ENCODE assay signal across 2 cellular contexts in the genomic region with DNA sequence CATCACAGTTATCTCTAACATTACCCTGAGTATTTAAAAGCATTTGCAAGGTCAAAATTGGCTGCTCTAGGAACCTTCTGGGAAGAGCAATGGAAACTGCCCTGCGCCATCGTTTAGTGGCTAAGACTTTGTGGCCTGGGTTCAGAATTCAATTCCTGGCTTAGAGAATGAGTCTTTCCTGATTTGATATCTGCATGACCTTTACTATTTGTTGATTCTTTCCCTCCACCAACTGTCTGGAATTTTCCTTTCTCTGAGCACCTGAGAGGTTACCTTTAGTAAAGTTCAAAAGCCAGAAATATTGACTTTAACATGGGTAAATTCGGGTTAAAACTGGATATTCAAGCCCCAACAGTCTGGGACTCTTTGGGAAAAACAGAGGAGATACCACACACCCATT.
TF ChIP-seq lines count a peak whose summit lies in the region.

No MANE protein-coding gene starts in this region.

TF ChIP-seq in liver, 16 proteins besides CTCF, POLR2A, EP300 and RAD21:
- TF ChIP-seq EGR1 (IDR thresholded peaks at IDR 0.05; ENCODE audit: low read depth in 2 of 2) (no peak), SP1 (IDR thresholded peaks at IDR 0.05) (peak; percentile 14), RXRA (IDR thresholded peaks at IDR 0.05) (peak; percentile 13 to 60), NR2F2 (IDR thresholded peaks at IDR 0.05) (no peak), FOXA1 (IDR thresholded peaks at IDR 0.05) (no peak), FOXA2 (IDR thresholded peaks at IDR 0.05) (peak; percentile 13), HNF4A (conservative IDR thresholded peaks at IDR 0.05) (peak; percentile 49 to 57)
- TF ChIP-seq, protein P1, sequence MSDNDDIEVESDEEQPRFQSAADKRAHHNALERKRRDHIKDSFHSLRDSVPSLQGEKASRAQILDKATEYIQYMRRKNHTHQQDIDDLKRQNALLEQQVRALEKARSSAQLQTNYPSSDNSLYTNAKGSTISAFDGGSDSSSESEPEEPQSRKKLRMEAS (IDR thresholded peaks at IDR 0.05), result no peak
- TF ChIP-seq, protein P2, sequence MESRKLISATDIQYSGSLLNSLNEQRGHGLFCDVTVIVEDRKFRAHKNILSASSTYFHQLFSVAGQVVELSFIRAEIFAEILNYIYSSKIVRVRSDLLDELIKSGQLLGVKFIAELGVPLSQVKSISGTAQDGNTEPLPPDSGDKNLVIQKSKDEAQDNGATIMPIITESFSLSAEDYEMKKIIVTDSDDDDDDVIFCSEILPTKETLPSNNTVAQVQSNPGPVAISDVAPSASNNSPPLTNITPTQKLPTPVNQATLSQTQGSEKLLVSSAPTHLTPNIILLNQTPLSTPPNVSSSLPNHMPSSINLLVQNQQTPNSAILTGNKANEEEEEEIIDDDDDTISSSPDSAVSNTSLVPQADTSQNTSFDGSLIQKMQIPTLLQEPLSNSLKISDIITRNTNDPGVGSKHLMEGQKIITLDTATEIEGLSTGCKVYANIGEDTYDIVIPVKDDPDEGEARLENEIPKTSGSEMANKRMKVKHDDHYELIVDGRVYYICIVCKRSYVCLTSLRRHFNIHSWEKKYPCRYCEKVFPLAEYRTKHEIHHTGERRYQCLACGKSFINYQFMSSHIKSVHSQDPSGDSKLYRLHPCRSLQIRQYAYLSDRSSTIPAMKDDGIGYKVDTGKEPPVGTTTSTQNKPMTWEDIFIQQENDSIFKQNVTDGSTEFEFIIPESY (IDR thresholded peaks at IDR 0.05), result peak; percentile 31

TF ChIP-seq in HepG2, 621 proteins besides CTCF, POLR2A, EP300 and RAD21:
- TF ChIP-seq, protein P3, sequence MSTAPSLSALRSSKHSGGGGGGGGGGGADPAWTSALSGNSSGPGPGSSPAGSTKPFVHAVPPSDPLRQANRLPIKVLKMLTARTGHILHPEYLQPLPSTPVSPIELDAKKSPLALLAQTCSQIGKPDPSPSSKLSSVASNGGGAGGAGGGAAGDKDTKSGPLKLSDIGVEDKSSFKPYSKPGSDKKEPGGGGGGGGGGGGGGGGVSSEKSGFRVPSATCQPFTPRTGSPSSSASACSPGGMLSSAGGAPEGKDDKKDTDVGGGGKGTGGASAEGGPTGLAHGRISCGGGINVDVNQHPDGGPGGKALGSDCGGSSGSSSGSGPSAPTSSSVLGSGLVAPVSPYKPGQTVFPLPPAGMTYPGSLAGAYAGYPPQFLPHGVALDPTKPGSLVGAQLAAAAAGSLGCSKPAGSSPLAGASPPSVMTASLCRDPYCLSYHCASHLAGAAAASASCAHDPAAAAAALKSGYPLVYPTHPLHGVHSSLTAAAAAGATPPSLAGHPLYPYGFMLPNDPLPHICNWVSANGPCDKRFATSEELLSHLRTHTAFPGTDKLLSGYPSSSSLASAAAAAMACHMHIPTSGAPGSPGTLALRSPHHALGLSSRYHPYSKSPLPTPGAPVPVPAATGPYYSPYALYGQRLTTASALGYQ (CRISPR knock-in tag; IDR thresholded peaks at IDR 0.05), result no peak
- TF ChIP-seq, protein P4, sequence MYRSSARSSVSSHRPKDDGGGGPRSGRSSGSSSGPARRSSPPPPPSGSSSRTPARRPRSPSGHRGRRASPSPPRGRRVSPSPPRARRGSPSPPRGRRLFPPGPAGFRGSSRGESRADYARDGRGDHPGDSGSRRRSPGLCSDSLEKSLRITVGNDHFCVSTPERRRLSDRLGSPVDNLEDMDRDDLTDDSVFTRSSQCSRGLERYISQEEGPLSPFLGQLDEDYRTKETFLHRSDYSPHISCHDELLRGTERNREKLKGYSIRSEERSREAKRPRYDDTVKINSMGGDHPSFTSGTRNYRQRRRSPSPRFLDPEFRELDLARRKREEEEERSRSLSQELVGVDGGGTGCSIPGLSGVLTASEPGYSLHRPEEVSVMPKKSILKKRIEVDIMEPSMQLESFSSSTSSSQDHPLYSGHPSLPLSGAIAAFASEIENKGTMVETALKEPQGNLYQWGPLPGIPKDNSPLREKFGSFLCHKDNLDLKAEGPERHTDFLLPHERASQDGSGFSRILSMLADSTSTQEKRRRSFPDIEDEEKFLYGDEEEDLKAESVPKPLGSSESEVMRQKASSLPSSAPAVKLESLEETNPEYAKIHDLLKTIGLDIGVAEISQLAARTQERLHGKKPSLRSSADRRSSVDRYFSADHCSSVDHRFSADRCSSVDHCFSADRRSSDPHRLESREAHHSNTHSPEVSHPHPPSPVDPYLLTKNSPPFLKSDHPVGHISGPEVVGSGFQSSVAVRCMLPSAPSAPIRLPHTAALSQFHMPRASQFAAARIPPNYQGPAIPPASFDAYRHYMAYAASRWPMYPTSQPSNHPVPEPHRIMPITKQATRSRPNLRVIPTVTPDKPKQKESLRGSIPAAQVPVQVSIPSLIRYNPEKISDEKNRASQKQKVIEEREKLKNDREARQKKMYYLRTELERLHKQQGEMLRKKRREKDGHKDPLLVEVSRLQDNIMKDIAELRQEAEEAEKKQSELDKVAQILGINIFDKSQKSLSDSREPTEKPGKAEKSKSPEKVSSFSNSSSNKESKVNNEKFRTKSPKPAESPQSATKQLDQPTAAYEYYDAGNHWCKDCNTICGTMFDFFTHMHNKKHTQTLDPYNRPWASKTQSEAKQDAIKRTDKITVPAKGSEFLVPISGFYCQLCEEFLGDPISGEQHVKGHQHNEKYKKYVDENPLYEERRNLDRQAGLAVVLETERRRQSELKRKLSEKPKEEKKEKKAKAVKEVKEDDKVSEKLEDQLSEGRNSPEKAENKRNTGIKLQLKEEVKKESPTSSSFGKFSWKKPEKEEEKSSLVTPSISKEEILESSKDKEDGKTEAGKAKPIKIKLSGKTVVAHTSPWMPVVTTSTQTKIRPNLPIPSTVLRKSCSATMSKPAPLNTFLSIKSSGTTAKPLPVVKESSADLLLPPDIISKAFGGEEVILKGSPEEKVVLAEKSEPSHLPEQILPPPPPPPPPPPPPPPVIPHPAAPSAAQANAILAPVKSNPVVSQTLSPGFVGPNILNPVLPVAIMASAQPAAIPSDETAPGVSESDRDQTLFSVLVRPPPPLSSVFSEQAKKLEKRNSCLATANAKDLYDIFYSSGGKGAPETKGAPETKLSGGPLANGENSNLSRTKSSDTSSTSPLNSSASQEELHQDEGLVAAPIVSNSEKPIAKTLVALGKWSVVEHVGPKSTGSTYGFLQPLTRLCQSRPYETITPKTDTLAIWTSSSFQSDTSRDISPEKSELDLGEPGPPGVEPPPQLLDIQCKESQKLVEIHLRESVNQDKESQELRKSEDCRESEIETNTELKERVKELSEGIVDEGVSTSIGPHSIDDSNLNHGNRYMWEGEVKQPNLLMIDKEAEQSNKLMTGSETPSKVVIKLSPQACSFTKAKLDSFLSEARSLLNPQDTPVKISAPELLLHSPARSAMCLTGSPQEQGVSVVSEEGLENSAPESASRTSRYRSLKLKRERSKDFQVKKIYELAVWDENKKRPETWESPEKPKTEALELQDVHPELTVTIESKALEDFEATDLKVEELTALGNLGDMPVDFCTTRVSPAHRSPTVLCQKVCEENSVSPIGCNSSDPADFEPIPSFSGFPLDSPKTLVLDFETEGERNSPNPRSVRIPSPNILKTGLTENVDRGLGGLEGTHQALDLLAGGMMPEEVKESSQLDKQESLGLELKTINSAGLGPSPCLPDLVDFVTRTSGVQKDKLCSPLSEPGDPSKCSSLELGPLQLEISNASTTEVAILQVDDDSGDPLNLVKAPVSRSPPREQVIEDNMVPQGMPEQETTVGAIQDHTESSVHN (CRISPR knock-in tag; IDR thresholded peaks at IDR 0.05), result no peak
- TF ChIP-seq MBNL3 (CRISPR knock-in tag; conservative IDR thresholded peaks at IDR 0.05) (no peak), GPN1 (CRISPR knock-in tag; IDR thresholded peaks at IDR 0.05; ENCODE audit: borderline replicate concordance) (no peak), CEBPG (CRISPR knock-in tag; IDR thresholded peaks at IDR 0.05) (no peak), NR1H2 (CRISPR knock-in tag; IDR thresholded peaks at IDR 0.05; ENCODE audit: borderline replicate concordance, low read depth) (no peak), ZNF605 (CRISPR knock-in tag; IDR thresholded peaks at IDR 0.05) (no peak)
- TF ChIP-seq, protein P5, sequence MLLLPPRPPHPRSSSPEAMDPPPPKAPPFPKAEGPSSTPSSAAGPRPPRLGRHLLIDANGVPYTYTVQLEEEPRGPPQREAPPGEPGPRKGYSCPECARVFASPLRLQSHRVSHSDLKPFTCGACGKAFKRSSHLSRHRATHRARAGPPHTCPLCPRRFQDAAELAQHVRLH (CRISPR knock-in tag; IDR thresholded peaks at IDR 0.05; ENCODE audit: borderline replicate concordance, low read depth), result no peak
- TF ChIP-seq, protein P6, sequence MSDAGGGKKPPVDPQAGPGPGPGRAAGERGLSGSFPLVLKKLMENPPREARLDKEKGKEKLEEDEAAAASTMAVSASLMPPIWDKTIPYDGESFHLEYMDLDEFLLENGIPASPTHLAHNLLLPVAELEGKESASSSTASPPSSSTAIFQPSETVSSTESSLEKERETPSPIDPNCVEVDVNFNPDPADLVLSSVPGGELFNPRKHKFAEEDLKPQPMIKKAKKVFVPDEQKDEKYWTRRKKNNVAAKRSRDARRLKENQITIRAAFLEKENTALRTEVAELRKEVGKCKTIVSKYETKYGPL (CRISPR knock-in tag; IDR thresholded peaks at IDR 0.05), result no peak
- TF ChIP-seq, protein P7, sequence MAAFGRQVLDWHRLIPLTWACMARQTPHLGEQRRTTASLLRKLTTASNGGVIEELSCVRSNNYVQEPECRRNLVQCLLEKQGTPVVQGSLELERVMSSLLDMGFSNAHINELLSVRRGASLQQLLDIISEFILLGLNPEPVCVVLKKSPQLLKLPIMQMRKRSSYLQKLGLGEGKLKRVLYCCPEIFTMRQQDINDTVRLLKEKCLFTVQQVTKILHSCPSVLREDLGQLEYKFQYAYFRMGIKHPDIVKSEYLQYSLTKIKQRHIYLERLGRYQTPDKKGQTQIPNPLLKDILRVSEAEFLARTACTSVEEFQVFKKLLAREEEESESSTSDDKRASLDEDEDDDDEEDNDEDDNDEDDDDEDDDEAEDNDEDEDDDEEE (CRISPR knock-in tag; IDR thresholded peaks at IDR 0.05), result no peak
- TF ChIP-seq, protein P8, sequence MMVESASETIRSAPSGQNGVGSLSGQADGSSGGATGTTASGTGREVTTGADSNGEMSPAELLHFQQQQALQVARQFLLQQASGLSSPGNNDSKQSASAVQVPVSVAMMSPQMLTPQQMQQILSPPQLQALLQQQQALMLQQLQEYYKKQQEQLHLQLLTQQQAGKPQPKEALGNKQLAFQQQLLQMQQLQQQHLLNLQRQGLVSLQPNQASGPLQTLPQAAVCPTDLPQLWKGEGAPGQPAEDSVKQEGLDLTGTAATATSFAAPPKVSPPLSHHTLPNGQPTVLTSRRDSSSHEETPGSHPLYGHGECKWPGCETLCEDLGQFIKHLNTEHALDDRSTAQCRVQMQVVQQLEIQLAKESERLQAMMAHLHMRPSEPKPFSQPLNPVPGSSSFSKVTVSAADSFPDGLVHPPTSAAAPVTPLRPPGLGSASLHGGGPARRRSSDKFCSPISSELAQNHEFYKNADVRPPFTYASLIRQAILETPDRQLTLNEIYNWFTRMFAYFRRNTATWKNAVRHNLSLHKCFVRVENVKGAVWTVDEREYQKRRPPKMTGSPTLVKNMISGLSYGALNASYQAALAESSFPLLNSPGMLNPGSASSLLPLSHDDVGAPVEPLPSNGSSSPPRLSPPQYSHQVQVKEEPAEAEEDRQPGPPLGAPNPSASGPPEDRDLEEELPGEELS (CRISPR knock-in tag; IDR thresholded peaks at IDR 0.05), result no peak
